Comparison of ENCODE assay signal across 8 cellular contexts in genomic region chr7:50610521-50611277, GRCh38. TPM values are rescaled to one million over a fixed set of nuclear protein-coding genes. Genes with fewer than 3 reads are reported as not detected.
DNase-seq lines count a peak whose midpoint lies in the region; ATAC-seq and TF ChIP-seq lines count a peak whose summit lies in the region.

No MANE protein-coding gene starts in this region.

- peak; percentile 80 for ATAC-seq in GM19452 (IDR thresholded peaks at IDR 0.05; ENCODE audit: unreplicated experiment)
- ATAC-seq in GM19324 (IDR thresholded peaks at IDR 0.05; ENCODE audit: low FRiP score, unreplicated experiment): no peak
- ATAC-seq in HG02571 (IDR thresholded peaks at IDR 0.05; ENCODE audit: unreplicated experiment): no peak

- no peaks in the 10 kb centered on the region for H3K27me3 ChIP-seq in brain microvascular endothelial cell (replicated peaks)

- peaks cover 57% of the 10 kb centered on the region for H3K36me3 ChIP-seq in brain microvascular endothelial cell (replicated peaks)

- no peak overlapping the region for H3K4me3 ChIP-seq in brain microvascular endothelial cell (ENCODE audit: low read depth, low read length)

- no peak overlapping the region for H3K27ac ChIP-seq in brain microvascular endothelial cell

- peak; percentile 92 for DNase-seq in A172 (ENCODE audit: low spot score)
- DNase-seq in OCI-M1 (lab: John Stamatoyannopoulos, UW): peak; percentile 0
- DNase-seq in brain microvascular endothelial cell: peak; percentile 74
- no peak for DNase-seq in DMS153 treated with DMSO at 0.1 percent for 48 hours (lab: John Stamatoyannopoulos, UW; ENCODE audit: unreplicated experiment)
- DNase-seq in iPS-NIHi7 (ENCODE audit: extremely low spot score): no peak

- in situ Hi-C loops in brain microvascular endothelial cell (cut with HindIII; ENCODE audit: low pct_ligation_motif_present, low sequenced_read_pairs): no loop called here

- peak; percentile 13 for TF ChIP-seq CTCF in brain microvascular endothelial cell (IDR thresholded peaks at IDR 0.05; ENCODE audit: low read depth, low read length, missing control alignments)

RNA-seq across cellular contexts. Expression of gene DDC, which starts 45.5 kb away (rescaled TPM):
- total RNA-seq in A172 (2014; rRNA removed; shearing (Covaris generic)): not detected in 2 replicates

Comparison
In these comparisons a context has a peak if more than half of its experiments do, and no peak if none do; other contexts are left out.
1. DNase-seq: peak in A172 (single experiment), OCI-M1 (single experiment) and brain microvascular endothelial cell (single experiment); none in DMS153 treated with DMSO at 0.1 percent for 48 hours (single experiment) and iPS-NIHi7 (single experiment).